In the genomic region with DNA sequence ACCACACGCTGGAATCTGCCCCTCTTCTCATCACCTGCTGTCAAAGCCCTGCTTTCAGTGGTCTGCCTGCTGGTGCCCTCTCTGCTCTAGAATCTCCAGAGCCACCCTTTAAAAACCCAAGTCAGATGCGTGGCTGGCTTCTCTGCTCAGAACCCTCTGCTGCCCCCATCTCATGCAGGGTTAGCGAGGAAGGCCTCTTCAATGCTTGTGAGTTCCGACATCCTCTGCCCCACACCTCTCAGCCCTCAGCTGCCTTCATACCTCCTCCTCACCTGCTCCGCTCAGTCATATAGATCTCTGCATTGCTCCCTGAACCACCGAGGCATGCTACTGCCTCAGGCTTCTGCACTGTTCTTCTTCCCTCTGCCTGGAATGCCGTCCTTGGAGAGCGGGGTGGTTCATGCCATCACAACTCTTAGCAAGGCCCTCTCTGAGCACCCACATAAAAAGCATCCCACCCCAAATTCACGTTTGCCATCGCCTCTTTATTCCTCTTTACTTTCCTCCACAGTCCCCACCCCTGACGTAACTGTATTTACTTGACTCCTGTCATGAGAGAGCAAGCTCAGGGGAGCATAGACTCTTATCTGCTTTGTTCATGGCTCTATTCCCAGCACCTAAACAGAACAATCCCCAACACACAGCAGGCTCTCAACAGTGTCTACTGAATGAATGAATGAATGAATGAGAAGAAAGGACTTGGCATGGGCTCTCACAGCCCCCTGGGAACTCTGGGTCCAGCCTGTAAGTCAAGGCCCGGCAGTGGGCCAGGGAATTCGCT, we compare ENCODE assay signal across 1 cellular context.
TF ChIP-seq lines count a peak whose summit lies in the region.

No MANE protein-coding gene starts in this region.

TF ChIP-seq in H1, 55 proteins besides CTCF, POLR2A, EP300 and RAD21:
- TF ChIP-seq, protein P1, sequence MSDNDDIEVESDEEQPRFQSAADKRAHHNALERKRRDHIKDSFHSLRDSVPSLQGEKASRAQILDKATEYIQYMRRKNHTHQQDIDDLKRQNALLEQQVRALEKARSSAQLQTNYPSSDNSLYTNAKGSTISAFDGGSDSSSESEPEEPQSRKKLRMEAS (IDR thresholded peaks at IDR 0.05): no peak
- no peak for TF ChIP-seq SAP30 (IDR thresholded peaks at IDR 0.05; ENCODE audit: insufficient read depth, insufficient replicate concordance, low read length)
- no peak for TF ChIP-seq CBX8 (IDR thresholded peaks at IDR 0.05; ENCODE audit: borderline replicate concordance, low read depth, low read length)
- TF ChIP-seq TBP (IDR thresholded peaks at IDR 0.05; ENCODE audit: low read depth, low read length): no peak
- TF ChIP-seq KDM1A (IDR thresholded peaks at IDR 0.05; ENCODE audit: borderline replicate concordance, low read length): no peak
- TF ChIP-seq TAF1 (IDR thresholded peaks at IDR 0.05; ENCODE audit: low read depth, low read length): no peak
- no peak for TF ChIP-seq KDM4A (IDR thresholded peaks at IDR 0.05; ENCODE audit: low read depth, low read length, severe bottlenecking)
